In the genomic region with DNA sequence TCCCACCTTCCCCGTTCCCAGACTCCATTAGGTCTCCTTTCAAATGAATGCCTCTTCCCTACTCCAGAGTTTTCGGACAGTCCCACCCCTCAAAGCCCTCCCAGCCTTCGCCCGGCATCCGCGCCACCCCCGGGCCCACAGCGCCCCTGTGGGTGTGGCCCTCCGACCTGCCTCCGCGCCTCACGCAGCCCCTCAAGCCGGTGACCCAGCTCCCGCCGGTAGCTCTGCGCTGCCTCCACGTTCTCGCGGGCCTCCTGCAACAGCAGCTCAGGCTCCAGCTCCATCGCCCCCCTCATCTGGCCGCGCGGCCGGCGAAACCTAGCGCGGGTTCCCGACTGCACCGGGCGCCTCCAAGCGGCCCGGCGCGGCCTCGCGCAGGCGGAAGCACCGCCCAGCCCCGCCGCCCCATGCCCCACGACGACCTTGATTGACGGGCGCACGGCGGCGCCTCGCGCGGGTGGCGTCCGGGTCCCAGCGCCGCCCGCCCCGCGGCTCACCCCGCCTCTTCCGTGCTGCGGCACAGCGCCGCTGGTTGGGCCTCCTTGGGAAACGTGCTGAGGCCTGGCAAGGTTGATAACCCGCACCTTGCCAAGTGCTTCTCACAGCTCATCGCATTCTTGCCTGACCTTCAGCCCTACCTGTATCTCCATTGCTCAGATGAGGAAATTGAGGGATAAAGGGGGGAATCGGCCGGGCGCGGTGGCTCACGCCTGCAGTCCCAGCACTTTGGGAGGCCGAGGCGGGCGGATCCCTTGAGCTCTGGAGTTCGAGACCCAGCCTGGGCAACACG, we compare ENCODE assay signal across 8 cellular contexts. TPM values are rescaled to one million over a fixed set of nuclear protein-coding genes. Genes with fewer than 3 reads are reported as not detected.
A peak's percentile ranks its signal among the peaks of the same experiment; 100 is the strongest.
DNase-seq lines count a peak whose midpoint lies in the region; ATAC-seq and TF ChIP-seq lines count a peak whose summit lies in the region.

A gene with protein sequence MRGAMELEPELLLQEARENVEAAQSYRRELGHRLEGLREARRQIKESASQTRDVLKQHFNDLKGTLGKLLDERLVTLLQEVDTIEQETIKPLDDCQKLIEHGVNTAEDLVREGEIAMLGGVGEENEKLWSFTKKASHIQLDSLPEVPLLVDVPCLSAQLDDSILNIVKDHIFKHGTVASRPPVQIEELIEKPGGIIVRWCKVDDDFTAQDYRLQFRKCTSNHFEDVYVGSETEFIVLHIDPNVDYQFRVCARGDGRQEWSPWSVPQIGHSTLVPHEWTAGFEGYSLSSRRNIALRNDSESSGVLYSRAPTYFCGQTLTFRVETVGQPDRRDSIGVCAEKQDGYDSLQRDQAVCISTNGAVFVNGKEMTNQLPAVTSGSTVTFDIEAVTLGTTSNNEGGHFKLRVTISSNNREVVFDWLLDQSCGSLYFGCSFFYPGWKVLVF (minus strand): TSS at position 337 of the 790 bp plus-strand sequence. CDS start 41 bp downstream, at position 296.

- H3K4me2 ChIP-seq in mammary epithelial cell (ENCODE audit: insufficient read depth, low read depth, low read length) (peak within 1 kb of the TSS; percentile 90), smooth muscle cell (peak within 1 kb of the TSS; percentile 98)

- dilution Hi-C loops in mammary epithelial cell (cut with HindIII; ENCODE audit: low sequenced_read_pairs), result no loop called here

- no peaks in the 10 kb centered on the region for H4K20me1 ChIP-seq in mammary epithelial cell (ENCODE audit: insufficient read depth, low read length)
- H4K20me1 ChIP-seq in smooth muscle cell (ENCODE audit: low read depth), result peaks cover 5% of the 10 kb centered on the region

- H3K27ac ChIP-seq in AG04450 (ENCODE audit: low read depth, low read length) (peak within 1 kb of the TSS; percentile 61), WERI-Rb-1 (peak within 1 kb of the TSS; percentile 92), mammary epithelial cell (ENCODE audit: insufficient read depth, low read depth, low read length) (peak within 1 kb of the TSS; percentile 49), smooth muscle cell (ENCODE audit: low read depth) (peak within 1 kb of the TSS; percentile 45)

- POLR2A ChIA-PET in AG04450 (lab: Yijun Ruan, JAX), result interaction anchor here (0.6 to 1.1 kb wide), 3 partner anchors 34 to 1058 kb away, joined by 3 to 22 read pairs (median 4); no protein-coding TSS in a partner anchor

- ATAC-seq in GM18873 (IDR thresholded peaks at IDR 0.05; ENCODE audit: low FRiP score, unreplicated experiment) (peak; percentile 59), HG03139 (IDR thresholded peaks at IDR 0.05; ENCODE audit: unreplicated experiment) (peak; percentile 90)

- BruUV-seq in mammary epithelial cell (replicated peaks; lab: Mats Ljungman, UMichigan), result no TSS peak

- H3K36me3 ChIP-seq in WERI-Rb-1 (no peaks in the 10 kb centered on the region), mammary epithelial cell (ENCODE audit: insufficient read depth, low read length) (no peaks in the 10 kb centered on the region), smooth muscle cell (ENCODE audit: low read depth) (no peaks in the 10 kb centered on the region)

- H3K4me1 ChIP-seq in mammary epithelial cell (ENCODE audit: insufficient read depth, low read length) (peaks cover 16% of the 10 kb centered on the region), smooth muscle cell (ENCODE audit: low read depth) (peaks cover 9% of the 10 kb centered on the region)

- H2AFZ ChIP-seq in mammary epithelial cell (ENCODE audit: low read depth, low read length) (peak within 1 kb of the TSS; percentile 94), smooth muscle cell (ENCODE audit: low read depth) (peak within 1 kb of the TSS; percentile 98)

- H3K79me2 ChIP-seq in mammary epithelial cell (ENCODE audit: insufficient read depth, low read length) (peaks cover 49% of the 10 kb centered on the region), smooth muscle cell (ENCODE audit: low read depth) (peaks cover 44% of the 10 kb centered on the region)

- in situ Hi-C loops in mammary epithelial cell (cut with MboI; ENCODE audit: low sequenced_read_pairs in 2 of 2), result no loop called here

- CTCF ChIA-PET in AG04450 (lab: Charles Lee), result interaction anchor here (0.6 to 2.1 kb wide), 8 partner anchors 11 to 720 kb away, joined by 3 to 11 read pairs (median 4); no protein-coding TSS in a partner anchor
- CTCF ChIA-PET in mammary epithelial cell (lab: Charles Lee; ENCODE audit: low non-redundant PET), result interaction anchor here (0.5 kb wide), 1 partner anchor 156 kb away, joined by 4 read pairs; no protein-coding TSS in a partner anchor

- H3K27me3 ChIP-seq in AG04450 (ENCODE audit: control insufficient read depth, insufficient read depth, low read length), result no peaks in the 10 kb centered on the region
- H3K27me3 ChIP-seq in WERI-Rb-1 (ENCODE audit: insufficient read depth, low read depth, severe bottlenecking), result no peaks in the 10 kb centered on the region
- no peaks in the 10 kb centered on the region for H3K27me3 ChIP-seq in mammary epithelial cell (ENCODE audit: insufficient read depth, low read length)
- H3K27me3 ChIP-seq in smooth muscle cell (ENCODE audit: low read depth), result no peaks in the 10 kb centered on the region

- peak; percentile 54 for DNase-seq in AG04450 (ENCODE audit: low read depth, low spot score)
- peak; percentile 30 for DNase-seq in NCI-H2196 treated with DMSO at 0.1 percent for 48 hours (lab: John Stamatoyannopoulos, UW; ENCODE audit: unreplicated experiment)
- peak; percentile 90 for DNase-seq in WERI-Rb-1
- DNase-seq in mammary epithelial cell, result peak; percentile 92
- DNase-seq in iPS-NIHi7 (ENCODE audit: extremely low spot score), result peak; percentile 98
- peak; percentile 62 for DNase-seq in smooth muscle cell (lab: John Stamatoyannopoulos, UW; ENCODE audit: unreplicated experiment)

- peak within 1 kb of the TSS; percentile 88 for H3K9ac ChIP-seq in mammary epithelial cell (ENCODE audit: insufficient read depth, low read length)
- H3K9ac ChIP-seq in smooth muscle cell (ENCODE audit: low read depth), result peak within 1 kb of the TSS; percentile 80

- intact Hi-C loops in mammary epithelial cell (cut with micrococcal nuclease), result loop anchor here (10.0 kb wide), 2 partner anchors 350 to 720 kb away; partner anchors contain the start of gene GOSR1

- TF ChIP-seq CTCF in AG04450 (IDR thresholded peaks at IDR 0.05; ENCODE audit: low read depth, low read length), result peak; percentile 49
- peak; percentile 46 for TF ChIP-seq CTCF in WERI-Rb-1 (IDR thresholded peaks at IDR 0.05; ENCODE audit: low read depth, low read length)
- peak; percentile 30 to 51 for TF ChIP-seq CTCF in mammary epithelial cell (conservative IDR thresholded peaks at IDR 0.05 in 1 of 2, IDR thresholded peaks at IDR 0.05 in 1 of 2; ENCODE audit: extremely low read depth in 1 of 2, insufficient read depth in 1 of 2, low read depth in 1 of 2, low read length in 2 of 2)
- TF ChIP-seq CTCF in smooth muscle cell (IDR thresholded peaks at IDR 0.05; ENCODE audit: borderline replicate concordance, insufficient read depth, poor library complexity, severe bottlenecking), result peak; percentile 36

- no peaks in the 10 kb centered on the region for H3F3A ChIP-seq in smooth muscle cell (ENCODE audit: low read depth)

- H3K9me3 ChIP-seq in AG04450 (ENCODE audit: control insufficient read depth, insufficient read depth, low read length), result no peaks in the 10 kb centered on the region
- H3K9me3 ChIP-seq in WERI-Rb-1 (ENCODE audit: severe bottlenecking), result no peaks in the 10 kb centered on the region
- no peaks in the 10 kb centered on the region for H3K9me3 ChIP-seq in mammary epithelial cell (replicated peaks; ENCODE audit: insufficient read depth, low read length)
- H3K9me3 ChIP-seq in smooth muscle cell (replicated peaks; ENCODE audit: low read depth), result no peaks in the 10 kb centered on the region

- WGBS in mammary epithelial cell (ENCODE audit: low coverage, missing lambda C conversion rate), result 9% methylated on average over 12 of the region's 75 CpGs
- WGBS in smooth muscle cell (ENCODE audit: low lambda C conversion rate), result 11% methylated on average over 74 of the region's 75 CpGs

- peak within 1 kb of the TSS; percentile 90 for H3K4me3 ChIP-seq in AG04450 (ENCODE audit: low read depth, low read length)
- H3K4me3 ChIP-seq in WERI-Rb-1 (ENCODE audit: low read depth, low read length), result peak within 1 kb of the TSS; percentile 65
- peak within 1 kb of the TSS; percentile 81 to 94 (median 86) for H3K4me3 ChIP-seq in mammary epithelial cell (replicated peaks in 1 of 3; ENCODE audit: insufficient read depth in 1 of 3, low read depth in 2 of 3, low read length in 3 of 3)
- H3K4me3 ChIP-seq in smooth muscle cell, result peak within 1 kb of the TSS; percentile 99

RNA-seq across cellular contexts. Expression of the gene that starts here (rescaled TPM):
- polyA plus RNA-seq in AG04450 (2011; rRNA removed), result 7.9 and 10.1 TPM in 2 replicates
- 6.9 and 9.6 TPM in 2 replicates for polyA minus RNA-seq in AG04450 (2011; rRNA and poly(A)+ RNA removed)
- 10 to 100 TPM; 18.7 to 20.7 TPM for total RNA-seq in mammary epithelial cell
- polyA plus RNA-seq in mammary epithelial cell, result 10.9 TPM
- polyA minus RNA-seq in mammary epithelial cell, result 20.7 TPM
- total RNA-seq in smooth muscle cell, result 8.1 TPM in 2 replicates
- polyA plus RNA-seq in smooth muscle cell, result 5.8 and 7.0 TPM in 2 replicates

Comparison
In these comparisons a context has a peak if more than half of its experiments do, and no peak if none do; other contexts are left out.
1. Peak in every context shown above with its lines: DNase-seq, ATAC-seq, H3K4me3 ChIP-seq and H3K27ac ChIP-seq.
2. DNase-seq: peak in every context shown above with its lines; median percentile 98 in iPS-NIHi7; 92 in mammary epithelial cell; 90 in WERI-Rb-1; 62 in smooth muscle cell; 54 in AG04450; 30 in NCI-H2196 treated with DMSO at 0.1 percent for 48 hours.